26 cellular contexts compared by ENCODE assay signal in the genomic region with DNA sequence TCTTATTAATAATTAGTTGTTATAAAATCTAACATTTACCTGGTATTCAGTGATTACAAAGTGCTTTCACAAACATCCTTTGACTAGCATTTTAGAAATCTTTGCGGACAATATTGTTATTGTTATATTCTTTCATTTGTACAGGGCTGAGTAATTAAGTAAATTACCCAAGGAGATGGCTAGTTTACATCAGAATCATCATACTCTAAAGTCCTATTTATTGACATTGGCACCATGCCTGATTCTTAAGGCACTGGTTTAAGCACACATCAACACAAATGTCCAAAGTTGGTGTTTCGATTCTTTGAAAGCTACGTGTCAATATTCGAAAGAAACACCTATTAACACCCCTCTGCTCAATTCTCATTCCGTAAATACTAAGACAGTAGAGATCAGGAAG.
"Had no signal": no experiment of that assay in that cellular context is flagged by ENCODE, and none has a peak within 500 bp of the region (broad histone marks: within the 10 kb centered on the region; RNA-seq: fewer than 3 reads in every experiment).

No MANE protein-coding gene starts in this region.

- H3K36me3 Mint-ChIP-seq: activated CD8-positive, alpha-beta memory T cell treated with anti-CD3 and anti-CD28 coated beads, Interleukin-2, amount 10 ng/mL, durations not matched to agents 7 days and 5 days; activated naive CD4-positive, alpha-beta T cell treated with anti-CD3 and anti-CD28 coated beads, Interleukin-2, amount 10 ng/mL, durations not matched to agents 7 days and 5 days; neural progenitor cell; stimulated activated naive B cell treated with anti-CD40 and anti-IgM and Interleukin-4, amounts not matched to agents 10 μg/mL and 1 μg/mL and 100 μg/mL, for 72 hours; type B pancreatic cell had no signal

- DNase-seq: activated CD4-positive, alpha-beta T cell treated with anti-CD3 and anti-CD28 coated beads, Interleukin-2, amount 10 ng/mL, durations not matched to agents 7 days and 5 days; activated CD4-positive, CD25-positive, alpha-beta regulatory T cell treated with anti-CD3 and anti-CD28 coated beads, Interleukin-2, amount 50 U/mL, for 72 hours; activated CD8-positive, alpha-beta memory T cell treated with anti-CD3 and anti-CD28 coated beads, Interleukin-2, amount 10 ng/mL, durations not matched to agents 7 days and 5 days; activated CD8-positive, alpha-beta T cell treated with anti-CD3 and anti-CD28 coated beads for 36 hours; activated effector memory CD4-positive, alpha-beta T cell treated with anti-CD3 and anti-CD28 coated beads, Interleukin-2, amount 50 U/mL, for 16 hours; activated naive CD4-positive, alpha-beta T cell treated with anti-CD3 and anti-CD28 coated beads, Interleukin-2, amount 10 ng/mL, durations not matched to agents 7 days and 5 days; activated T-cell treated with anti-CD3 and anti-CD28 coated beads for 4 hours; body of pancreas; central memory CD4-positive, alpha-beta T cell; dermis blood vessel endothelial cell; effector CD8-positive, alpha-beta T cell; hippocampal formation; kidney glomerular epithelial cell; left lung; naive thymus-derived CD4-positive, alpha-beta T cell; posterior cingulate gyrus; sigmoid colon; stimulated activated CD4-positive, alpha-beta T cell treated with anti-CD3 and anti-CD28 coated beads, Interleukin-2, amount 100 ng/mL, for 48 hours; stimulated activated CD8-positive, alpha-beta memory T cell treated with anti-CD3 and anti-CD28 coated beads, Interleukin-4, amount 100 ng/mL, for 48 hours; stimulated activated naive B cell treated with anti-CD40 and anti-IgM and Interleukin-4, amounts not matched to agents 10 μg/mL and 1 μg/mL and 100 μg/mL, for 72 hours; testis had no signal

- H3K9me3 Mint-ChIP-seq: type B pancreatic cell had no signal

- H3K27ac ChIP-seq: body of pancreas, left lung, neural progenitor cell, sigmoid colon, testis, vagina, VCaP had no signal

- H3K4me1 Mint-ChIP-seq: activated CD4-positive, alpha-beta T cell treated with anti-CD3 and anti-CD28 coated beads, Interleukin-2, amount 10 ng/mL, durations not matched to agents 7 days and 5 days; activated CD8-positive, alpha-beta memory T cell treated with anti-CD3 and anti-CD28 coated beads, Interleukin-2, amount 10 ng/mL, durations not matched to agents 7 days and 5 days; activated naive CD4-positive, alpha-beta T cell treated with anti-CD3 and anti-CD28 coated beads, Interleukin-2, amount 10 ng/mL, durations not matched to agents 7 days and 5 days; naive thymus-derived CD4-positive, alpha-beta T cell; stimulated activated naive B cell treated with anti-CD40 and anti-IgM and Interleukin-4, amounts not matched to agents 10 μg/mL and 1 μg/mL and 100 μg/mL, for 72 hours had no signal

- H3K4me3 Mint-ChIP-seq: activated CD4-positive, alpha-beta T cell treated with anti-CD3 and anti-CD28 coated beads, Interleukin-2, amount 10 ng/mL, durations not matched to agents 7 days and 5 days; activated CD8-positive, alpha-beta memory T cell treated with anti-CD3 and anti-CD28 coated beads, Interleukin-2, amount 10 ng/mL, durations not matched to agents 7 days and 5 days; activated CD8-positive, alpha-beta T cell treated with anti-CD3 and anti-CD28 coated beads for 36 hours; activated naive CD4-positive, alpha-beta T cell treated with anti-CD3 and anti-CD28 coated beads, Interleukin-2, amount 10 ng/mL, durations not matched to agents 7 days and 5 days; naive thymus-derived CD4-positive, alpha-beta T cell; neural progenitor cell; stimulated activated naive B cell treated with anti-CD40 and anti-IgM and Interleukin-4, amounts not matched to agents 10 μg/mL and 1 μg/mL and 100 μg/mL, for 72 hours; type B pancreatic cell had no signal

- H3K27me3 Mint-ChIP-seq: activated CD4-positive, alpha-beta T cell treated with anti-CD3 and anti-CD28 coated beads, Interleukin-2, amount 10 ng/mL, durations not matched to agents 7 days and 5 days; activated CD8-positive, alpha-beta memory T cell treated with anti-CD3 and anti-CD28 coated beads, Interleukin-2, amount 10 ng/mL, durations not matched to agents 7 days and 5 days; activated CD8-positive, alpha-beta T cell treated with anti-CD3 and anti-CD28 coated beads for 36 hours; activated naive CD4-positive, alpha-beta T cell treated with anti-CD3 and anti-CD28 coated beads, Interleukin-2, amount 10 ng/mL, durations not matched to agents 7 days and 5 days; naive thymus-derived CD4-positive, alpha-beta T cell; stimulated activated naive B cell treated with anti-CD40 and anti-IgM and Interleukin-4, amounts not matched to agents 10 μg/mL and 1 μg/mL and 100 μg/mL, for 72 hours; type B pancreatic cell had no signal

- H3K27ac Mint-ChIP-seq: activated CD4-positive, alpha-beta T cell treated with anti-CD3 and anti-CD28 coated beads, Interleukin-2, amount 10 ng/mL, durations not matched to agents 7 days and 5 days; activated CD8-positive, alpha-beta memory T cell treated with anti-CD3 and anti-CD28 coated beads, Interleukin-2, amount 10 ng/mL, durations not matched to agents 7 days and 5 days; activated CD8-positive, alpha-beta T cell treated with anti-CD3 and anti-CD28 coated beads for 36 hours; activated naive CD4-positive, alpha-beta T cell treated with anti-CD3 and anti-CD28 coated beads, Interleukin-2, amount 10 ng/mL, durations not matched to agents 7 days and 5 days; naive thymus-derived CD4-positive, alpha-beta T cell; neural progenitor cell; stimulated activated naive B cell treated with anti-CD40 and anti-IgM and Interleukin-4, amounts not matched to agents 10 μg/mL and 1 μg/mL and 100 μg/mL, for 72 hours; type B pancreatic cell had no signal

- ATAC-seq: activated CD8-positive, alpha-beta memory T cell treated with anti-CD3 and anti-CD28 coated beads, Interleukin-2, amount 10 ng/mL, durations not matched to agents 7 days and 5 days; activated CD8-positive, alpha-beta T cell treated with anti-CD3 and anti-CD28 coated beads for 36 hours; body of pancreas; esophagus mucosa; left lung; naive thymus-derived CD4-positive, alpha-beta T cell; stimulated activated naive B cell treated with anti-CD40 and anti-IgM and Interleukin-4, amounts not matched to agents 10 μg/mL and 1 μg/mL and 100 μg/mL, for 72 hours had no signal
